13 cellular contexts compared by ENCODE assay signal in the genomic region with DNA sequence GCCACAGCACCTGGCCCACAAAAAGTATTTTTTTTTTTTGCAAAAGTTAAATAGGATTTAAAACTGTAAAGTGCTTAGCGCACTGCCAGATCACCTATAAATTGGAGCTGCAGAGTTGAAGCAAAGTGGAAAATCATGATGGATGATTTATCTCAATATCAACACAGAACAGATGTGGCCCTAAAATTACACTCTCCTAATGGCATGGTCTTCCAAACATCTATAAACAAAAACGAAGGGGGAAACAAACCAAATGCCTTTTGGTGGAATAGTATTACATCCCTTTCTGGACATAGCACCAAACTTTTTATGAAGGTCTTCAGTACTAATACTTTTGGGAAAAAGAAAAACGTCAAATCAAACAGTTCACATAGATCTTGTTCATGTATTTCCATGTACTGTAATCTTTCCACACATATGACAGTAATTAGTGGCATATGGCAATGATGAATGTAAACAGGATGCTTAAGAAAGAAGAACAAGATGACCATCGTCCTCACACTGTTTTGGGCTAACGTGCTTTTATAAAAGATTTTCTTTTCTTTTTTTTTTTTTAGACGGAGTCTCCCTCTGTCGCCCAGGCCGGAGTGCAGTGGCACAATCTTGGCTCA.
"Had no signal": no experiment of that assay in that cellular context is flagged by ENCODE, and none has a peak within 500 bp of the region (broad histone marks: within the 10 kb centered on the region; RNA-seq: fewer than 3 reads in every experiment).

No MANE protein-coding gene starts in this region.

- H3K9ac ChIP-seq: neural progenitor cell had no signal

- DNase-seq: activated CD4-positive, CD25-positive, alpha-beta regulatory T cell treated with anti-CD3 and anti-CD28 coated beads, Interleukin-2, amount 50 U/mL, for 72 hours; activated naive CD4-positive, alpha-beta T cell treated with anti-CD3 and anti-CD28 coated beads for 36 hours; activated T-cell treated with anti-CD3 and anti-CD28 coated beads for 4 hours; dermis blood vessel endothelial cell; effector memory CD8-positive, alpha-beta T cell; hypothalamus; left ventricle myocardium inferior; naive B cell; ovary; right lobe of liver; spleen had no signal

- H3K4me2 ChIP-seq: neural progenitor cell had no signal

- H3K9me3 ChIP-seq: left ventricle myocardium inferior, ovary, right lobe of liver, spleen, thoracic aorta had no signal

- H3K36me3 ChIP-seq: left ventricle myocardium inferior, neural progenitor cell, ovary, right lobe of liver, spleen, thoracic aorta had no signal

- H3K36me3 Mint-ChIP-seq: naive B cell, neural progenitor cell had no signal

- H3K4me3 ChIP-seq: left ventricle myocardium inferior, neural progenitor cell, ovary, right lobe of liver, spleen, thoracic aorta had no signal

- H3K4me3 Mint-ChIP-seq: activated naive CD4-positive, alpha-beta T cell treated with anti-CD3 and anti-CD28 coated beads for 36 hours; effector memory CD8-positive, alpha-beta T cell; naive B cell; neural progenitor cell had no signal

- H2AFZ ChIP-seq: neural progenitor cell had no signal

- ATAC-seq: effector memory CD8-positive, alpha-beta T cell; right lobe of liver had no signal

- H3K27ac Mint-ChIP-seq: activated naive CD4-positive, alpha-beta T cell treated with anti-CD3 and anti-CD28 coated beads for 36 hours; effector memory CD8-positive, alpha-beta T cell; naive B cell; neural progenitor cell had no signal

- H3K27me3 Mint-ChIP-seq: naive B cell had no signal

- H3K4me1 ChIP-seq: left ventricle myocardium inferior, right lobe of liver had no signal

- H3K27ac ChIP-seq: left ventricle myocardium inferior, neural progenitor cell, ovary, right lobe of liver, spleen, thoracic aorta had no signal

- H3K27me3 ChIP-seq: neural progenitor cell, ovary, right lobe of liver, spleen had no signal

- H3K9me3 Mint-ChIP-seq: activated naive CD4-positive, alpha-beta T cell treated with anti-CD3 and anti-CD28 coated beads for 36 hours; effector memory CD8-positive, alpha-beta T cell; naive B cell; neural progenitor cell had no signal
